ENCODE assay signal across 1 cellular context in genomic region chr9:133738039-133738805, GRCh38.
TF ChIP-seq lines count a peak whose summit lies in the region.

Gene SARDH (minus strand): TSS chr9:133738352. CDS start chr9:133734173, 4,179 bp downstream.

TF ChIP-seq in HepG2, 621 proteins besides CTCF, POLR2A, EP300 and RAD21 (continued from another document and continues in another):
- TF ChIP-seq ZNF407 (CRISPR knock-in tag; IDR thresholded peaks at IDR 0.05; ENCODE audit: not compliant biosample characterization): no peak
- TF ChIP-seq ZFP1 (CRISPR knock-in tag; IDR thresholded peaks at IDR 0.05): no peak
- no peak for TF ChIP-seq KLF15 (CRISPR knock-in tag; IDR thresholded peaks at IDR 0.05; ENCODE audit: borderline replicate concordance)
- TF ChIP-seq SP1 (IDR thresholded peaks at IDR 0.05): no peak
- peak; percentile 70 for TF ChIP-seq SP1 (CRISPR knock-in tag; IDR thresholded peaks at IDR 0.05)
- no peak for TF ChIP-seq DNMT3B (CRISPR knock-in tag; conservative IDR thresholded peaks at IDR 0.05)
- TF ChIP-seq NR2F6 (IDR thresholded peaks at IDR 0.05): no peak; the same call in 1 of the 2 replicates
- TF ChIP-seq NR2F6 (CRISPR knock-in tag; IDR thresholded peaks at IDR 0.05): no peak
- TF ChIP-seq ZBTB49 (CRISPR knock-in tag; IDR thresholded peaks at IDR 0.05; ENCODE audit: borderline replicate concordance): no peak
- peak; percentile 74 for TF ChIP-seq THRA (CRISPR knock-in tag; IDR thresholded peaks at IDR 0.05; ENCODE audit: borderline replicate concordance)
- TF ChIP-seq HOXA3 (CRISPR knock-in tag; IDR thresholded peaks at IDR 0.05): no peak; the same call in 1 of the 2 replicates
- no peak for TF ChIP-seq ZNF598 (CRISPR knock-in tag; IDR thresholded peaks at IDR 0.05; ENCODE audit: borderline replicate concordance)
- no peak for TF ChIP-seq MYPOP (CRISPR knock-in tag; IDR thresholded peaks at IDR 0.05)
- TF ChIP-seq ZNF280D (CRISPR knock-in tag; IDR thresholded peaks at IDR 0.05): no peak
- no peak for TF ChIP-seq ZFP62 (CRISPR knock-in tag; IDR thresholded peaks at IDR 0.05)
- no peak for TF ChIP-seq KAT2B (IDR thresholded peaks at IDR 0.05; ENCODE audit: borderline replicate concordance, low read depth, low read length)
- no peak for TF ChIP-seq ZMAT5 (CRISPR knock-in tag; IDR thresholded peaks at IDR 0.05; ENCODE audit: borderline replicate concordance, low read depth)
- TF ChIP-seq POLR2G (IDR thresholded peaks at IDR 0.05; ENCODE audit: low read depth, low read length): peak; percentile 84
- peak; percentile 75; the same call in 1 of the 2 replicates for TF ChIP-seq ZNF343 (CRISPR knock-in tag; IDR thresholded peaks at IDR 0.05)
- no peak for TF ChIP-seq SRSF4 (IDR thresholded peaks at IDR 0.05; ENCODE audit: low read depth, low read length, poor library complexity, severe bottlenecking)
- no peak for TF ChIP-seq KDM4B (CRISPR knock-in tag; IDR thresholded peaks at IDR 0.05)
- TF ChIP-seq HIVEP1 (CRISPR knock-in tag; IDR thresholded peaks at IDR 0.05): peak; percentile 93; the same call in 1 of the 2 replicates
- TF ChIP-seq FOXP4 (CRISPR knock-in tag; IDR thresholded peaks at IDR 0.05): no peak; the same call in 1 of the 2 replicates
- no peak for TF ChIP-seq SOX6 (IDR thresholded peaks at IDR 0.05)
- TF ChIP-seq SOX6 (CRISPR knock-in tag; IDR thresholded peaks at IDR 0.05): peak; percentile 45
- no peak for TF ChIP-seq ZNF230 (CRISPR knock-in tag; IDR thresholded peaks at IDR 0.05)
- TF ChIP-seq ZNF512B (CRISPR knock-in tag; IDR thresholded peaks at IDR 0.05; ENCODE audit: borderline replicate concordance): no peak
- TF ChIP-seq NFE2 (CRISPR knock-in tag; IDR thresholded peaks at IDR 0.05): no peak
- no peak for TF ChIP-seq HMGA1 (CRISPR knock-in tag; conservative IDR thresholded peaks at IDR 0.05)
